In the genomic region with DNA sequence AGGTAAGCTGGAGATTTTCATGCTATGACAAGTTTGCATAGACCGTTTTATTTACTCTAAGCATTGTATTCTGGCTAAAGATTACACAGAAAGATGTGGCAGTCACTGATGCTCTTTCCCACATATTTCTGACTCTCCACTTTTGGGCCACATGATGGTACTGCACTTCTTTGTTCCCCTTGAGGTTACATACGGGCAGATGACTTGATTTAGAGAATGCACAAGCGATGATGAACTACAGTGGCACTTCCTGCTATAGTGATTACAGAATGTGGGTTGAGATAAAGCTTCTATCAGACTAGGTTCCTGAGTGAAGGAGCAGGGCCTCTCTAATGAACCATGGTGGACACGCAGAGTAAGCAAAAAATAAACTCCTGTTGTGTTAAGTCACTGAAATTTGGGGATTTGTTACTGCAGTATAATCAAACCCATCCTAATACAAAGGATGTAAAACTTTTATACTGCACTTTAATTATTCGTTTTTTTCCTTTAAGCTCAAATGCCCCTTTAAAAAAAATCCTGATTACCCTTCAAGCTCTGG, we compare ENCODE assay signal across 9 cellular contexts.
DNase-seq lines count a peak whose midpoint lies in the region; ATAC-seq, FAIRE-seq and TF ChIP-seq lines count a peak whose summit lies in the region.
"Had no signal": no experiment of that assay in that cellular context is flagged by ENCODE, and none has a peak within 500 bp of the region (broad histone marks: within the 10 kb centered on the region; RNA-seq: fewer than 3 reads in every experiment).

No MANE protein-coding gene starts in this region.

- ATAC-seq in Panc1 (peak; percentile 38; the same call in 1 of the 2 replicates), GM18511 (IDR thresholded peaks at IDR 0.05; ENCODE audit: unreplicated experiment) (no peak), HG03196 (IDR thresholded peaks at IDR 0.05; ENCODE audit: unreplicated experiment) (no peak)

- H2BK12ac ChIP-seq in H1 (ENCODE audit: low read depth, low read length) (no peak overlapping the region), trophoblast cell (ENCODE audit: low read length) (no peak overlapping the region)

- H3K9me3 ChIP-seq in Panc1 (ENCODE audit: control insufficient read depth, insufficient read depth, low read depth, low read length) (no peaks in the 10 kb centered on the region), H1 (ENCODE audit: insufficient read depth in 2 of 2, low read depth in 1 of 2, low read length in 1 of 2) (peaks cover 0 to 4% of the 10 kb centered on the region in 2 experiments; a peak in 1 of 4 replicates), trophoblast cell (ENCODE audit: insufficient read depth, low read depth, low read length) (peaks cover 2% of the 10 kb centered on the region)

- no peak for TF ChIP-seq EP300 in H1 (IDR thresholded peaks at IDR 0.05; ENCODE audit: borderline replicate concordance in 1 of 2, low read depth in 2 of 2, low read length in 2 of 2)

- no peak overlapping the region for H3K56ac ChIP-seq in H1 (replicated peaks; ENCODE audit: insufficient read length, low read depth, low read length)

- no peaks in the 10 kb centered on the region for H3K27me3 ChIP-seq in Panc1 (ENCODE audit: control insufficient read depth, insufficient read depth, low read length)
- H3K27me3 ChIP-seq in H1 (replicated peaks in 1 of 4; ENCODE audit: control insufficient read depth in 3 of 4, extremely low read depth in 1 of 4, insufficient read depth in 3 of 4, low read length in 3 of 4), result no peaks in the 10 kb centered on the region
- H3K27me3 ChIP-seq in trophoblast cell (ENCODE audit: insufficient read depth, low read length), result no peaks in the 10 kb centered on the region

- H2BK15ac ChIP-seq in H1 (ENCODE audit: low read length), result no peak overlapping the region

- H2BK120ac ChIP-seq in H1 (replicated peaks; ENCODE audit: low read depth, low read length), result no peak overlapping the region
- no peak overlapping the region for H2BK120ac ChIP-seq in trophoblast cell (ENCODE audit: insufficient read depth, low read length, poor library complexity)

- H4K20me1 ChIP-seq in H1 (replicated peaks in 1 of 2; ENCODE audit: control insufficient read depth in 1 of 2, insufficient read depth in 2 of 2, low read length in 2 of 2), result no peaks in the 10 kb centered on the region

- H4K5ac ChIP-seq in H1 (ENCODE audit: insufficient read length, low read depth, low read length), result no peak overlapping the region

- H3K79me2 ChIP-seq in H1 (ENCODE audit: control insufficient read depth in 1 of 2, insufficient read depth in 2 of 2, low read length in 2 of 2) (no peaks in the 10 kb centered on the region), trophoblast cell (ENCODE audit: control insufficient read depth, insufficient read depth, low read length, poor library complexity) (no peaks in the 10 kb centered on the region)

- in situ Hi-C loops in Panc1 (cut with HindIII; ENCODE audit: low pct_unique_long_range_greater_than_20kb, low sequenced_read_pairs), result no loop called here

- no TSS peak for BruUV-seq in Panc1 (replicated peaks; lab: Mats Ljungman, UMichigan)

- H3K4me1 ChIP-seq in Panc1 (ENCODE audit: control insufficient read depth, insufficient read depth, low read length) (peaks cover 18% of the 10 kb centered on the region; the same call in 1 of the 2 replicates), H1 (replicated peaks in 1 of 4; ENCODE audit: control insufficient read depth in 3 of 4, insufficient read depth in 4 of 4, low read length in 3 of 4) (peaks cover under 1 to 13% (median 3%) of the 10 kb centered on the region in 4 experiments; a peak in 5 of 7 replicates), trophoblast cell (ENCODE audit: control insufficient read depth in 1 of 2, insufficient read depth in 2 of 2, low read length in 2 of 2) (no peaks in the 10 kb centered on the region)

- no peaks in the 10 kb centered on the region for H3K79me1 ChIP-seq in H1 (ENCODE audit: low read depth, low read length)
- H3K79me1 ChIP-seq in trophoblast cell (ENCODE audit: low read length), result no peaks in the 10 kb centered on the region

- no peak overlapping the region for H3K27ac ChIP-seq in Panc1 (ENCODE audit: low read length)
- H3K27ac ChIP-seq in H1 (ENCODE audit: low read depth, low read length), result no peak overlapping the region
- no peak overlapping the region for H3K27ac ChIP-seq in trophoblast cell (ENCODE audit: low read depth, low read length)

- no peak for TF ChIP-seq POLR2A in H1 (IDR thresholded peaks at IDR 0.05; ENCODE audit: control extremely low read depth in 1 of 2, low read depth in 2 of 2, low read length in 2 of 2)

- WGBS in H1 (ENCODE audit: extremely low coverage in 1 of 2, insufficient coverage in 1 of 2, insufficient read length in 1 of 2, insufficient replicate concordance in 2 of 2, low coverage in 1 of 2, low lambda C conversion rate in 2 of 2, missing lambda C conversion rate in 1 of 2), 2 experiments, result 83% methylated on average over 5 of the region's 5 CpGs; no CpG with 5 or more reads in 1 of the 2 experiments
- no CpG with 5 or more reads among the region's 5 CpGs for WGBS in trophoblast cell (ENCODE audit: extremely low coverage, insufficient coverage, insufficient read length)

- H3K4me2 ChIP-seq in H1 (ENCODE audit: insufficient read depth in 1 of 2, low read depth in 2 of 2, low read length in 2 of 2) (no peak overlapping the region), trophoblast cell (ENCODE audit: low read length) (no peak overlapping the region)

- POLR2A ChIA-PET in Panc1 (lab: Charles Lee), result no interaction called here
- POLR2A ChIA-PET in H1 (lab: Charles Lee; ENCODE audit: partially characterized antibody), result no interaction called here

- no peak overlapping the region for H2BK20ac ChIP-seq in H1 (ENCODE audit: low read length)

- H2AK5ac ChIP-seq in H1 (ENCODE audit: low read depth, low read length) (0 out of 2 replicates have a peak overlapping the region, but pooled peaks have one; percentile 1), trophoblast cell (ENCODE audit: low read length) (no peak overlapping the region)

- intact Hi-C loops in Panc1 (cut with micrococcal nuclease; ENCODE audit: unreplicated experiment), result no loop called here

- H2BK5ac ChIP-seq in H1 (ENCODE audit: low read depth, low read length) (no peak overlapping the region), trophoblast cell (ENCODE audit: low read depth, low read length, poor library complexity) (no peak overlapping the region)

- H3K18ac ChIP-seq in H1 (ENCODE audit: extremely low read depth, low read length) (no peak overlapping the region), trophoblast cell (ENCODE audit: low read length) (no peak overlapping the region)

- no peak overlapping the region for H3K4me3 ChIP-seq in Panc1 (ENCODE audit: low read depth in 2 of 2, low read length in 2 of 2)
- H3K4me3 ChIP-seq in H1 (ENCODE audit: extremely low read depth in 1 of 4, insufficient read depth in 2 of 4, low read depth in 3 of 4, low read length in 4 of 4), result no peak overlapping the region
- H3K4me3 ChIP-seq in trophoblast cell (ENCODE audit: low read depth, low read length), result no peak overlapping the region

- H4K8ac ChIP-seq in H1 (ENCODE audit: extremely low read depth, insufficient read depth, low read length), result no peak overlapping the region
- no peak overlapping the region for H4K8ac ChIP-seq in trophoblast cell (ENCODE audit: low read depth, low read length)

- TF ChIP-seq RAD21 in H1 (IDR thresholded peaks at IDR 0.05 in 1 of 2, conservative IDR thresholded peaks at IDR 0.05 in 1 of 2; ENCODE audit: low read depth in 2 of 2, low read length in 2 of 2), result no peak

- no peaks in the 10 kb centered on the region for H3K36me3 ChIP-seq in Panc1 (ENCODE audit: control insufficient read depth, insufficient read depth, low read length)
- H3K36me3 ChIP-seq in H1 (ENCODE audit: control insufficient read depth in 2 of 4, insufficient read depth in 4 of 4, low read length in 3 of 4), result no peaks in the 10 kb centered on the region
- H3K36me3 ChIP-seq in trophoblast cell (ENCODE audit: control insufficient read depth in 1 of 2, insufficient read depth in 2 of 2, low read length in 2 of 2), result no peaks in the 10 kb centered on the region

- H3K23me2 ChIP-seq in H1 (ENCODE audit: low read depth, low read length), result no peaks in the 10 kb centered on the region

- H4K12ac ChIP-seq in trophoblast cell (ENCODE audit: low read depth, low read length), result no peak overlapping the region

- no peak for FAIRE-seq in H1 (lab: Jason Lieb, UNC)

- H3K4ac ChIP-seq in H1 (replicated peaks; ENCODE audit: insufficient read length, low read depth, low read length), result no peak overlapping the region
- no peak overlapping the region for H3K4ac ChIP-seq in trophoblast cell (ENCODE audit: low read depth, low read length)

- H3K23ac ChIP-seq in H1 (ENCODE audit: insufficient read length), result no peak overlapping the region
- H3K23ac ChIP-seq in trophoblast cell (ENCODE audit: low read length), result no peak overlapping the region

- H4K91ac ChIP-seq in H1 (replicated peaks; ENCODE audit: insufficient read length, low read length) (no peak overlapping the region), trophoblast cell (ENCODE audit: low read depth, low read length) (no peak overlapping the region)

- H3K9ac ChIP-seq in H1 (replicated peaks in 1 of 4; ENCODE audit: extremely low read depth in 1 of 4, low read depth in 3 of 4, low read length in 3 of 4), result no peak overlapping the region
- no peak overlapping the region for H3K9ac ChIP-seq in trophoblast cell (ENCODE audit: low read length)

- H3K14ac ChIP-seq in H1 (ENCODE audit: insufficient read length) (no peak overlapping the region), trophoblast cell (ENCODE audit: low read length) (no peak overlapping the region)

- DNase-seq in ELR (ENCODE audit: low read depth) (peak; percentile 89), Panc1 (ENCODE audit: low read depth, low spot score) (no peak), H1 (ENCODE audit: low read depth in 1 of 2, low spot score in 2 of 2) (no peak), trophoblast cell (peak; percentile 68 to 90), DMS153 treated with DMSO at 0.1 percent for 48 hours (lab: John Stamatoyannopoulos, UW; ENCODE audit: unreplicated experiment) (no peak)
- no peak for DNase-seq in activated naive CD4-positive, alpha-beta T cell treated with Interleukin-2 at 50 U/mL for 16 hours
- DNase-seq: stimulated activated CD4-positive, alpha-beta T cell treated with anti-CD3 and anti-CD28 coated beads, Interleukin-2, amount 100 ng/mL, for 48 hours had no signal

- CTCF ChIA-PET in Panc1 (lab: Charles Lee) (no interaction called here), H1 (lab: Charles Lee; ENCODE audit: partially characterized antibody) (interaction anchor here (0.7 to 2.0 kb wide), 6 partner anchors 10 to 588 kb away, joined by 3 to 5 read pairs (median 3); no protein-coding TSS in a partner anchor)

- no peak for TF ChIP-seq CTCF in Panc1 (IDR thresholded peaks at IDR 0.05)
- no peak for TF ChIP-seq CTCF in H1 (IDR thresholded peaks at IDR 0.05; ENCODE audit: control extremely low read depth in 1 of 3, insufficient read depth in 1 of 3, low read depth in 1 of 3, low read length in 3 of 3)

- no peak overlapping the region for H2AFZ ChIP-seq in H1 (ENCODE audit: low read length)
- no peak overlapping the region for H2AFZ ChIP-seq in trophoblast cell (ENCODE audit: insufficient read depth, low read length, poor library complexity)

TF ChIP-seq in H1, 55 proteins besides CTCF, POLR2A, EP300 and RAD21 (continues in another document):
- no peak for TF ChIP-seq CHD1 (IDR thresholded peaks at IDR 0.05; ENCODE audit: low read depth, low read length)

Comparison
In these comparisons a context has a peak if more than half of its experiments do, and no peak if none do; other contexts are left out.
1. DNase-seq: peak in ELR (single experiment) and trophoblast cell (2 of 2); none in Panc1 (single experiment), H1 (0 of 2), DMS153 treated with DMSO at 0.1 percent for 48 hours (single experiment) and activated naive CD4-positive, alpha-beta T cell treated with Interleukin-2 at 50 U/mL for 16 hours (single experiment).